Comparison of ENCODE assay signal across 34 cellular contexts in the genomic region with DNA sequence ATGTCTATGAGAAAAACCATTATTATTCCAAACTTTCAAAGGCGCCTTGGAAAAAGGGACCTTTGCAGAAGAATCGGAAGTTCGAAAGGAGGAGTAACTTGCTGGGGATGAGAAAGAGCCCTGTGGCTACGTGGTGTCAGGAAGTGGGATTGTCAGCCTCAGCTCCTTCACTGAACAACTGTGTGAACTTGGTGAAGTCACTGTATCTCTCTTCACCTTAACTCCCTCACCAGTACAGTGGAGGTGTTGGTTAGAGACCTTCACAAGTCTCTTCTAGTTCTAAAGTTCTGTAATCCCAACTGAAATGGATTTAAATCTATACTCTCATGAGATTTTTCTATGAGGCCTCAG.
"Had no signal": no experiment of that assay in that cellular context is flagged by ENCODE, and none has a peak within 500 bp of the region (broad histone marks: within the 10 kb centered on the region; RNA-seq: fewer than 3 reads in every experiment).

No MANE protein-coding gene starts in this region.

- DNase-seq: activated B cell treated with CpG ODN at 0.5 μM for 24 hours; activated CD4-positive, alpha-beta memory T cell treated with anti-CD3 and anti-CD28 coated beads, Interleukin-2, amount 10 ng/mL, durations not matched to agents 7 days and 5 days; activated CD4-positive, alpha-beta T cell treated with anti-CD3 and anti-CD28 coated beads for 48 hours; activated CD4-positive, CD25-positive, alpha-beta regulatory T cell treated with anti-CD3 and anti-CD28 coated beads, Interleukin-2, amount 50 U/mL, for 72 hours; activated CD8-positive, alpha-beta memory T cell treated with anti-CD3 and anti-CD28 coated beads for 24 hours; activated CD8-positive, alpha-beta memory T cell treated with anti-CD3 and anti-CD28 coated beads, Interleukin-2, amount 10 ng/mL, durations not matched to agents 7 days and 5 days; activated CD8-positive, alpha-beta memory T cell treated with anti-CD3 and anti-CD28 coated beads, Interleukin-2, amount 50 U/mL, for 48 hours; activated effector memory CD4-positive, alpha-beta T cell treated with Interleukin-2 at 50 U/mL for 16 hours; activated naive CD4-positive, alpha-beta T cell treated with anti-CD3 and anti-CD28 coated beads, Interleukin-2, amount 10 ng/mL, durations not matched to agents 7 days and 5 days; activated naive CD8-positive, alpha-beta T cell treated with anti-CD3 and anti-CD28 coated beads, Interleukin-2, amount 50 U/mL, for 24 hours; activated T-cell treated with anti-CD3 and anti-CD28 coated beads, Interleukin-2, amount 50 U/mL, for 48 hours; anterior cingulate cortex; brain microvascular endothelial cell; NCI-H1092; NCI-H1436 treated with DMSO at 0.1 percent for 48 hours; NCI-H187; NCI-H2029 treated with DMSO at 0.1 percent for 48 hours; NCI-H2107; NCI-H2171; NCI-H510A; NCI-H526; NCI-H748 treated with DMSO at 0.1 percent for 48 hours; NK-92 treated with Interleukin-12 subunit alpha and Interleukin-12 subunit beta, amount 100 ng/mL, for 24 hours; PC-3; Peyer's patch; RPMI8226; SIG-M5; T-helper 1 cell; T-helper 2 cell; T-helper 9 cell had no signal

- H3K27ac ChIP-seq: brain microvascular endothelial cell, Peyer's patch, VCaP had no signal

- ATAC-seq: activated CD8-positive, alpha-beta memory T cell treated with anti-CD3 and anti-CD28 coated beads, Interleukin-2, amount 10 ng/mL, durations not matched to agents 7 days and 5 days; K562; PC-3; Right ventricle myocardium inferior; SK-N-SH treated with all-trans-retinoic acid at 6 μM for 48 hours had no signal

- H3K4me3 ChIP-seq: K562, Peyer's patch had no signal

- H3K36me3 ChIP-seq: brain microvascular endothelial cell, Peyer's patch had no signal

- H3K9me3 ChIP-seq: Peyer's patch had no signal

- H3K27me3 ChIP-seq: brain microvascular endothelial cell, Peyer's patch had no signal

- H3K4me1 ChIP-seq: Peyer's patch had no signal
